Comparison of ENCODE assay signal across 23 cellular contexts in the genomic region with DNA sequence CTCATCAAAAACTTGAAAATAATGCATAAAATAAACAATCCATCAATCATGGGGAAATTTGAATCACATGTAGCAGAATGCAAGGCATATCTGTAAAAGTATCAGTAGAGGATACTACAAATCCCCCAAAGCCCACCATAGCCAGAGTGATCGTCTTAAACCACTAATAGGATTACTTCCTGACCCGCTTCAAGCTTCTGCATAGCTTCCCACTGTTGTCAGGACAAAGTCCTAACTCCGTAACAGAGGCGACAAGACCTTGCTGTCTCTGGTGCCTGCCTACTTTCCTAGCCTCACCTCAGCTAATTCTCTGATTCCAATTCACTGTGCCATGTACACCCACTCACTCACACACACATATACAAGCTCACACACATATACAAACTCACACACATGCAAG.
DNase-seq lines count a peak whose midpoint lies in the region; ATAC-seq lines count a peak whose summit lies in the region.
"Had no signal": no experiment of that assay in that cellular context is flagged by ENCODE, and none has a peak within 500 bp of the region (broad histone marks: within the 10 kb centered on the region; RNA-seq: fewer than 3 reads in every experiment).

No MANE protein-coding gene starts in this region.

- DNase-seq in NCI-H82 treated with DMSO at 0.1 percent for 48 hours (lab: John Stamatoyannopoulos, UW; ENCODE audit: unreplicated experiment): peak; percentile 92
- DNase-seq in mesendoderm: peak; percentile 76
- DNase-seq in activated CD8-positive, alpha-beta memory T cell treated with anti-CD3 and anti-CD28 coated beads for 24 hours: no peak
- DNase-seq in H7: no peak
- DNase-seq in T-helper 2 cell: no peak
- DNase-seq: Caco-2; CD4-positive, alpha-beta T cell; DMS153; GOT3; MV-4-11; NCI-H1105 treated with DMSO at 0.1 percent for 48 hours; NCI-H1694 treated with DMSO at 0.1 percent for 48 hours; NCI-H2081 treated with DMSO at 0.1 percent for 48 hours; NCI-H2171 treated with DMSO at 0.1 percent for 48 hours; NCI-H446 treated with DMSO at 0.1 percent for 48 hours; NCI-H69; SHP77 treated with DMSO at 0.1 percent for 48 hours; SW 1271 had no signal

- H4K5ac ChIP-seq in mesendoderm (ENCODE audit: low read length): no peak overlapping the region

- peak overlapping the region; percentile 74 for H3K27ac Mint-ChIP-seq in dendritic cell treated with granulocyte-macrophage colony-stimulating factor and Interleukin-4, amounts not matched to agents 40 ng/mL and 50 ng/mL, for 4 days
- H3K27ac Mint-ChIP-seq: CD4-positive, alpha-beta T cell; IgD-negative memory B cell had no signal

- peak overlapping the region; percentile 51 for H3K23ac ChIP-seq in mesendoderm (ENCODE audit: low read length)

- no peak overlapping the region for H2BK15ac ChIP-seq in mesendoderm (replicated peaks; ENCODE audit: low read depth)

- no peak overlapping the region for H2BK120ac ChIP-seq in mesendoderm (ENCODE audit: low read depth, low read length)

- H3K4me2 ChIP-seq in mesendoderm (ENCODE audit: low read length): no peak overlapping the region

- H2BK5ac ChIP-seq in mesendoderm (ENCODE audit: low read length): peak overlapping the region; percentile 59

- no peak overlapping the region for H3K4me3 Mint-ChIP-seq in dendritic cell treated with granulocyte-macrophage colony-stimulating factor and Interleukin-4, amounts not matched to agents 40 ng/mL and 50 ng/mL, for 4 days
- H3K4me3 Mint-ChIP-seq: CD4-positive, alpha-beta T cell; IgD-negative memory B cell had no signal

- H3K4me3 ChIP-seq in mesendoderm (ENCODE audit: low read length) (no peak overlapping the region), H7 (ENCODE audit: insufficient read depth, low read depth, low read length) (no peak overlapping the region)
- H3K4me3 ChIP-seq: SK-N-MC had no signal

- no peak overlapping the region for H3K9ac ChIP-seq in mesendoderm (ENCODE audit: low read length)

- peaks cover 58% of the 10 kb centered on the region for H3K4me1 Mint-ChIP-seq in dendritic cell treated with granulocyte-macrophage colony-stimulating factor and Interleukin-4, amounts not matched to agents 40 ng/mL and 50 ng/mL, for 4 days (ENCODE audit: low read depth)
- H3K4me1 Mint-ChIP-seq: IgD-negative memory B cell had no signal

- peak overlapping the region; percentile 77 for H3K56ac ChIP-seq in mesendoderm (ENCODE audit: low read length)

- no peak overlapping the region for H4K8ac ChIP-seq in mesendoderm (ENCODE audit: low read depth, low read length)

- H3K18ac ChIP-seq in mesendoderm (ENCODE audit: low read length): no peak overlapping the region

- H3K4ac ChIP-seq in mesendoderm (ENCODE audit: low read depth, low read length): no peak overlapping the region

- no peaks in the 10 kb centered on the region for H3K79me1 ChIP-seq in mesendoderm (ENCODE audit: low read length)

- H3K79me2 ChIP-seq in mesendoderm (ENCODE audit: control insufficient read depth, insufficient read depth, low read length): no peaks in the 10 kb centered on the region

- no peaks in the 10 kb centered on the region for H3K27me3 Mint-ChIP-seq in dendritic cell treated with granulocyte-macrophage colony-stimulating factor and Interleukin-4, amounts not matched to agents 40 ng/mL and 50 ng/mL, for 4 days
- H3K27me3 Mint-ChIP-seq: CD4-positive, alpha-beta T cell had no signal

- no peaks in the 10 kb centered on the region for H3K36me3 Mint-ChIP-seq in dendritic cell treated with granulocyte-macrophage colony-stimulating factor and Interleukin-4, amounts not matched to agents 40 ng/mL and 50 ng/mL, for 4 days (ENCODE audit: low read depth)
- H3K36me3 Mint-ChIP-seq: IgD-negative memory B cell had no signal

- intact Hi-C loops in dendritic cell treated with granulocyte-macrophage colony-stimulating factor and Interleukin-4, amounts not matched to agents 40 ng/mL and 50 ng/mL, for 4 days (cut with micrococcal nuclease): no loop called here

- H3K27me3 ChIP-seq in mesendoderm (ENCODE audit: insufficient read depth, low read length, poor library complexity) (no peaks in the 10 kb centered on the region), H7 (ENCODE audit: control insufficient read depth, insufficient read depth, low read length) (no peaks in the 10 kb centered on the region; the same call in 1 of the 2 replicates)

- H2AK5ac ChIP-seq in mesendoderm (ENCODE audit: low read length): no peak overlapping the region

- H3K4me1 ChIP-seq in mesendoderm (ENCODE audit: control insufficient read depth, low read depth, low read length): peaks cover 7% of the 10 kb centered on the region
- H3K4me1 ChIP-seq: Caco-2 had no signal

- H3K36me3 ChIP-seq in mesendoderm (ENCODE audit: control insufficient read depth, insufficient read depth, low read length): no peaks in the 10 kb centered on the region
- H3K36me3 ChIP-seq in H7 (replicated peaks; ENCODE audit: control insufficient read depth, insufficient read depth, low read length): no peaks in the 10 kb centered on the region

- peak overlapping the region; percentile 27 for H3K27ac ChIP-seq in mesendoderm (ENCODE audit: low read depth, low read length)
- H3K27ac ChIP-seq: RWPE1, SK-N-MC had no signal

- ATAC-seq in HG03439 (IDR thresholded peaks at IDR 0.05; ENCODE audit: unreplicated experiment): no peak

- no CpG with 5 or more reads among the region's 4 CpGs for WGBS in mesendoderm (ENCODE audit: extremely low coverage, insufficient coverage, low lambda C conversion rate)

- no peaks in the 10 kb centered on the region for H3K9me3 Mint-ChIP-seq in dendritic cell treated with granulocyte-macrophage colony-stimulating factor and Interleukin-4, amounts not matched to agents 40 ng/mL and 50 ng/mL, for 4 days
- H3K9me3 Mint-ChIP-seq: CD4-positive, alpha-beta T cell had no signal

Comparison
In these comparisons a context has a peak if more than half of its experiments do, and no peak if none do; other contexts are left out.
1. DNase-seq: peak in NCI-H82 treated with DMSO at 0.1 percent for 48 hours (single experiment) and mesendoderm (single experiment); none in activated CD8-positive, alpha-beta memory T cell treated with anti-CD3 and anti-CD28 coated beads for 24 hours (single experiment), H7 (single experiment) and T-helper 2 cell (0 of 5).